Comparison of ENCODE assay signal across 1 cellular context in the genomic region with DNA sequence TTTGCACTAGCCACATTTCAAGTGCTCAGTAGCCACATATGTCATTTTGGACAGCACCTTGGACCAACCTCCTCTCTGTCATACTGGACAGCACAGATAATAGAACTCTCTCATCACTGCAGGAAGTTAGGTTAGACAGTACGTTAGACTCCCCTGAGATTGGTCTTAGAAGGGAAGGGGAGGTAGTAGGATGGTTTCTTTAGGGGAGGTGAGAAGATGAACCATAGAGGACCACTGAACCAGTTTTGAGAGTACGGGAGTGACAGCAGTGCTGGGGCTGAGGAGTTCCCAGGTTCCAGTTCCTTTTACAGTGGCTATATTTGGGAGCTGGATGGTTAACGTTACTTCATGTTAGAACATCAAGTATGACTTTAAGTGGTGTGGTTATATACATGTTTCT.
TF ChIP-seq lines count a peak whose summit lies in the region.

No MANE protein-coding gene starts in this region.

TF ChIP-seq in SK-N-SH treated with all-trans-retinoic acid at 6 μM for 48 hours, 23 proteins besides CTCF, POLR2A, EP300 and RAD21 (continued from another document):
- TF ChIP-seq, protein P1, sequence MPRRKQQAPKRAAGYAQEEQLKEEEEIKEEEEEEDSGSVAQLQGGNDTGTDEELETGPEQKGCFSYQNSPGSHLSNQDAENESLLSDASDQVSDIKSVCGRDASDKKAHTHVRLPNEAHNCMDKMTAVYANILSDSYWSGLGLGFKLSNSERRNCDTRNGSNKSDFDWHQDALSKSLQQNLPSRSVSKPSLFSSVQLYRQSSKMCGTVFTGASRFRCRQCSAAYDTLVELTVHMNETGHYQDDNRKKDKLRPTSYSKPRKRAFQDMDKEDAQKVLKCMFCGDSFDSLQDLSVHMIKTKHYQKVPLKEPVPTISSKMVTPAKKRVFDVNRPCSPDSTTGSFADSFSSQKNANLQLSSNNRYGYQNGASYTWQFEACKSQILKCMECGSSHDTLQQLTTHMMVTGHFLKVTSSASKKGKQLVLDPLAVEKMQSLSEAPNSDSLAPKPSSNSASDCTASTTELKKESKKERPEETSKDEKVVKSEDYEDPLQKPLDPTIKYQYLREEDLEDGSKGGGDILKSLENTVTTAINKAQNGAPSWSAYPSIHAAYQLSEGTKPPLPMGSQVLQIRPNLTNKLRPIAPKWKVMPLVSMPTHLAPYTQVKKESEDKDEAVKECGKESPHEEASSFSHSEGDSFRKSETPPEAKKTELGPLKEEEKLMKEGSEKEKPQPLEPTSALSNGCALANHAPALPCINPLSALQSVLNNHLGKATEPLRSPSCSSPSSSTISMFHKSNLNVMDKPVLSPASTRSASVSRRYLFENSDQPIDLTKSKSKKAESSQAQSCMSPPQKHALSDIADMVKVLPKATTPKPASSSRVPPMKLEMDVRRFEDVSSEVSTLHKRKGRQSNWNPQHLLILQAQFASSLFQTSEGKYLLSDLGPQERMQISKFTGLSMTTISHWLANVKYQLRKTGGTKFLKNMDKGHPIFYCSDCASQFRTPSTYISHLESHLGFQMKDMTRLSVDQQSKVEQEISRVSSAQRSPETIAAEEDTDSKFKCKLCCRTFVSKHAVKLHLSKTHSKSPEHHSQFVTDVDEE (CRISPR knock-in tag; IDR thresholded peaks at IDR 0.05), result no peak
- TF ChIP-seq ESRRG (CRISPR knock-in tag; IDR thresholded peaks at IDR 0.05) (no peak), SNAI2 (CRISPR knock-in tag; IDR thresholded peaks at IDR 0.05) (no peak), ZC3H10 (CRISPR knock-in tag; IDR thresholded peaks at IDR 0.05) (no peak), TOX (CRISPR knock-in tag; IDR thresholded peaks at IDR 0.05; ENCODE audit: borderline replicate concordance) (no peak)
- TF ChIP-seq, protein P2, sequence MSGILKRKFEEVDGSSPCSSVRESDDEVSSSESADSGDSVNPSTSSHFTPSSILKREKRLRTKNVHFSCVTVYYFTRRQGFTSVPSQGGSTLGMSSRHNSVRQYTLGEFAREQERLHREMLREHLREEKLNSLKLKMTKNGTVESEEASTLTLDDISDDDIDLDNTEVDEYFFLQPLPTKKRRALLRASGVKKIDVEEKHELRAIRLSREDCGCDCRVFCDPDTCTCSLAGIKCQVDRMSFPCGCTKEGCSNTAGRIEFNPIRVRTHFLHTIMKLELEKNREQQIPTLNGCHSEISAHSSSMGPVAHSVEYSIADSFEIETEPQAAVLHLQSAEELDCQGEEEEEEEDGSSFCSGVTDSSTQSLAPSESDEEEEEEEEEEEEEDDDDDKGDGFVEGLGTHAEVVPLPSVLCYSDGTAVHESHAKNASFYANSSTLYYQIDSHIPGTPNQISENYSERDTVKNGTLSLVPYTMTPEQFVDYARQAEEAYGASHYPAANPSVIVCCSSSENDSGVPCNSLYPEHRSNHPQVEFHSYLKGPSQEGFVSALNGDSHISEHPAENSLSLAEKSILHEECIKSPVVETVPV (CRISPR knock-in tag; IDR thresholded peaks at IDR 0.05), result no peak
- TF ChIP-seq, protein P3, sequence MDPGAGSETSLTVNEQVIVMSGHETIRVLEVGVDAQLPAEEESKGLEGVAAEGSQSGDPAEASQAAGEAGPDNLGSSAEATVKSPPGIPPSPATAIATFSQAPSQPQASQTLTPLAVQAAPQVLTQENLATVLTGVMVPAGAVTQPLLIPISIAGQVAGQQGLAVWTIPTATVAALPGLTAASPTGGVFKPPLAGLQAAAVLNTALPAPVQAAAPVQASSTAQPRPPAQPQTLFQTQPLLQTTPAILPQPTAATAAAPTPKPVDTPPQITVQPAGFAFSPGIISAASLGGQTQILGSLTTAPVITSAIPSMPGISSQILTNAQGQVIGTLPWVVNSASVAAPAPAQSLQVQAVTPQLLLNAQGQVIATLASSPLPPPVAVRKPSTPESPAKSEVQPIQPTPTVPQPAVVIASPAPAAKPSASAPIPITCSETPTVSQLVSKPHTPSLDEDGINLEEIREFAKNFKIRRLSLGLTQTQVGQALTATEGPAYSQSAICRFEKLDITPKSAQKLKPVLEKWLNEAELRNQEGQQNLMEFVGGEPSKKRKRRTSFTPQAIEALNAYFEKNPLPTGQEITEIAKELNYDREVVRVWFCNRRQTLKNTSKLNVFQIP (CRISPR knock-in tag; IDR thresholded peaks at IDR 0.05; ENCODE audit: borderline replicate concordance, low read depth), result no peak
